ENCODE assay signal across 9 cellular contexts in the genomic region with DNA sequence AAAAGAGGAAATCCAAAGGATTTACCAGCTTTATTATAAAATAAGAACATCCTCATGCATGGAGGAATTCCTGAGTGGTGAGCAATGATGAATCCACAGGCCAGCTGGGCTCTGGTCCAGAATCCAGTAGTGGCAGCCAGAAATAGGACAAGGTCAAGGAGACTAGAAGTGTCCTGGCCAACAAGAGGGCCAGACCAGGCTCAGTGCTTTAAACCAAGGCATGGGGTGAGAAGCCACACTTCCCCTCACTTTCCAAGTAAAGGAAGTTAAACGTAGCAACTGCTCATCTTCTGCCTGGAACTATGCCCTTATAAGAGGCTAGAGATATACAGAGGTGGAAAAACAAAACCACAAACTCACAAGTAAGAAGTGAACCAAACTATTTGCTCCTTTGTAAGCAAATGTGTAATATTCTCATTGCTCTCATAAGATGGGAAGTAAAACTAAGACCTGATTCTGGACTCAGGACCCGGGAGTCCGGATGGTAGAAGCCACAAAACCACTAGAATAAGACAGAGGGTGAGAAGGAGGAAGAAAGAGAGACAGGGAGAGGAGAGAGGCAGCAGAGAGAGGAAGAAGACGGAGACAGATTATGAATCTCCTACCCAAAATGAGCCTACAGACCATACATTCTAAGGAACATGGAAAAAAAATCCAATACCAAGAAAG.
A peak's percentile ranks its signal among the peaks of the same experiment; 100 is the strongest.
DNase-seq lines count a peak whose midpoint lies in the region; ATAC-seq and TF ChIP-seq lines count a peak whose summit lies in the region.
"Had no signal": no experiment of that assay in that cellular context is flagged by ENCODE, and none has a peak within 500 bp of the region (broad histone marks: within the 10 kb centered on the region; RNA-seq: fewer than 3 reads in every experiment).

No MANE protein-coding gene starts in this region.

- no peak overlapping the region for H3K4me3 ChIP-seq in BLaER1

- H3K27ac Mint-ChIP-seq in chondrocyte (ENCODE audit: unreplicated experiment) = peak overlapping the region; percentile 86

- H3K9me3 ChIP-seq in BLaER1 = peaks cover 29% of the 10 kb centered on the region

- no peaks in the 10 kb centered on the region for H4K20me1 ChIP-seq in BLaER1

- H3K9me3 Mint-ChIP-seq in chondrocyte (ENCODE audit: low read depth) = peaks cover 15% of the 10 kb centered on the region

- no peak overlapping the region for H3K4me3 Mint-ChIP-seq in chondrocyte (ENCODE audit: unreplicated experiment)

- H3K4me1 ChIP-seq in BLaER1 = peaks cover 11% of the 10 kb centered on the region

- H3K27me3 ChIP-seq in BLaER1 = no peaks in the 10 kb centered on the region

- H3K27me3 Mint-ChIP-seq in chondrocyte (ENCODE audit: low read depth) = no peaks in the 10 kb centered on the region

- no peak for ATAC-seq in HG02623 (IDR thresholded peaks at IDR 0.05; ENCODE audit: unreplicated experiment)

- no peak overlapping the region for H3K9ac ChIP-seq in BLaER1

- DNase-seq in NOMO-1 treated with dmso at 0.1 percent for 144 hours (lab: John Stamatoyannopoulos, UW; ENCODE audit: unreplicated experiment) (peak; percentile 73), chondrocyte (ENCODE audit: low spot score) (no peak), mucosa of gallbladder (ENCODE audit: low spot score) (peak; percentile 66), superior temporal gyrus (ENCODE audit: extremely low spot score) (no peak), NCI-H1930 (lab: John Stamatoyannopoulos, UW) (no peak), middle frontal gyrus (ENCODE audit: extremely low spot score, low spot score) (no peak)
- DNase-seq: NCI-H2029 treated with DMSO at 0.1 percent for 48 hours had no signal

- H3K27ac ChIP-seq in BLaER1 = no peak overlapping the region

- H3K36me3 Mint-ChIP-seq in chondrocyte (ENCODE audit: low read depth) = peaks cover 10% of the 10 kb centered on the region

- H3K4me2 ChIP-seq in BLaER1 = peak overlapping the region; percentile 41

- no peak for TF ChIP-seq CTCF in chondrocyte (IDR thresholded peaks at IDR 0.05)

- H3K36me3 ChIP-seq in BLaER1 = peaks cover 6% of the 10 kb centered on the region; the same call in 1 of the 2 replicates

- peaks cover 51% of the 10 kb centered on the region for H3K4me1 Mint-ChIP-seq in chondrocyte (ENCODE audit: low read depth)

Comparison
In these comparisons a context has a peak if more than half of its experiments do, and no peak if none do; other contexts are left out.
1. DNase-seq: peak in NOMO-1 treated with dmso at 0.1 percent for 144 hours (single experiment) and mucosa of gallbladder (single experiment); none in chondrocyte (single experiment), superior temporal gyrus (single experiment), NCI-H1930 (0 of 2) and middle frontal gyrus (single experiment).